In genomic region chr17:42023524-42024349, GRCh38 we compare ENCODE assay signal across 10 cellular contexts. TPM values are rescaled to one million over a fixed set of nuclear protein-coding genes. Genes with fewer than 3 reads are reported as not detected.
A peak's percentile ranks its signal among the peaks of the same experiment; 100 is the strongest.
DNase-seq lines count a peak whose midpoint lies in the region; ATAC-seq, FAIRE-seq and TF ChIP-seq lines count a peak whose summit lies in the region.
"Had no signal": no experiment of that assay in that cellular context is flagged by ENCODE, and none has a peak within 500 bp of the region (broad histone marks: within the 10 kb centered on the region; RNA-seq: fewer than 3 reads in every experiment).

No MANE protein-coding gene starts in this region.

- H3K4me1 ChIP-seq in hepatocyte (ENCODE audit: insufficient read depth), result peaks cover 7% of the 10 kb centered on the region

- H3K79me2 ChIP-seq in hepatocyte, result peaks cover 28% of the 10 kb centered on the region

- no peaks in the 10 kb centered on the region for H3K9me2 ChIP-seq in hepatocyte (replicated peaks; ENCODE audit: insufficient read depth)

- no peak overlapping the region for H3K4me3 ChIP-seq in hepatocyte

- no peak overlapping the region for H3K4me2 ChIP-seq in hepatocyte

- H3K27me3 Mint-ChIP-seq in activated B cell treated with CpG ODN at 0.5 μM for 24 hours, result no peaks in the 10 kb centered on the region
- H3K27me3 Mint-ChIP-seq in stimulated activated naive B cell treated with anti-CD40 and anti-IgM and Interleukin-4, amounts not matched to agents 10 μg/mL and 1 μg/mL and 100 μg/mL, for 72 hours, result peaks cover 0 to 12% of the 10 kb centered on the region in 2 donors

- DNase-seq in M059J (ENCODE audit: low read depth) (peak; percentile 27), activated B cell treated with CpG ODN at 0.5 μM for 24 hours (no peak), hepatocyte (ENCODE audit: low spot score) (no peak), DMS53 (lab: John Stamatoyannopoulos, UW) (no peak), NCI-H2171 treated with DMSO at 0.1 percent for 48 hours (lab: John Stamatoyannopoulos, UW) (no peak), HTR-8/SVneo (ENCODE audit: insufficient read length, low spot score) (no peak)
- no peak for DNase-seq in stimulated activated naive B cell treated with anti-CD40 and anti-IgM and Interleukin-4, amounts not matched to agents 10 μg/mL and 1 μg/mL and 100 μg/mL, for 72 hours
- DNase-seq in activated CD4-positive, CD25-positive, alpha-beta regulatory T cell treated with anti-CD3 and anti-CD28 coated beads, Interleukin-2, amount 50 U/mL, for 72 hours, result no peak
- DNase-seq: effector memory CD4-positive, alpha-beta T cell; stimulated activated CD4-positive, alpha-beta T cell treated with anti-CD3 and anti-CD28 coated beads, Interleukin-4, amount 100 ng/mL, for 24 hours had no signal

- H3K4me1 Mint-ChIP-seq in activated B cell treated with CpG ODN at 0.5 μM for 24 hours, result peaks cover 43% of the 10 kb centered on the region
- peaks cover 35 to 61% of the 10 kb centered on the region in 2 donors for H3K4me1 Mint-ChIP-seq in stimulated activated naive B cell treated with anti-CD40 and anti-IgM and Interleukin-4, amounts not matched to agents 10 μg/mL and 1 μg/mL and 100 μg/mL, for 72 hours

- H3K27ac ChIP-seq in hepatocyte, result peak overlapping the region; percentile 74

- H4K20me1 ChIP-seq in hepatocyte (ENCODE audit: insufficient read depth, poor library complexity, severe bottlenecking), result no peaks in the 10 kb centered on the region

- no peaks in the 10 kb centered on the region for H3K36me3 ChIP-seq in hepatocyte (replicated peaks; ENCODE audit: insufficient read depth, low read depth)

- peak overlapping the region; percentile 89 for H3K27ac Mint-ChIP-seq in activated B cell treated with CpG ODN at 0.5 μM for 24 hours
- peak overlapping the region; percentile 90 for H3K27ac Mint-ChIP-seq in stimulated activated naive B cell treated with anti-CD40 and anti-IgM and Interleukin-4, amounts not matched to agents 10 μg/mL and 1 μg/mL and 100 μg/mL, for 72 hours

- H3K4me3 Mint-ChIP-seq in activated B cell treated with CpG ODN at 0.5 μM for 24 hours, result no peak overlapping the region
- no peak overlapping the region for H3K4me3 Mint-ChIP-seq in stimulated activated naive B cell treated with anti-CD40 and anti-IgM and Interleukin-4, amounts not matched to agents 10 μg/mL and 1 μg/mL and 100 μg/mL, for 72 hours

- FAIRE-seq in HTR-8/SVneo (lab: Jason Lieb, UNC), result no peak

- POLR2A ChIA-PET in activated B cell treated with CpG ODN at 0.5 μM for 24 hours (lab: Charles Lee), result interaction anchor here (0.7 to 2.9 kb wide), 4 partner anchors 57 to 98 kb away, joined by 3 to 11 read pairs (median 5); partner anchors contain the start of genes CNP, DHX58 and KAT2A

- TF ChIP-seq CTCF in activated B cell treated with CpG ODN at 0.5 μM for 24 hours (IDR thresholded peaks at IDR 0.05), result no peak
- no peak for TF ChIP-seq CTCF in hepatocyte (IDR thresholded peaks at IDR 0.05; ENCODE audit: poor library complexity)

- H3K9me3 ChIP-seq in hepatocyte (ENCODE audit: low read depth), result no peaks in the 10 kb centered on the region

- 93% methylated on average over 15 of the region's 15 CpGs for WGBS in hepatocyte (ENCODE audit: low lambda C conversion rate, missing lambda C conversion rate)

- CTCF ChIA-PET in activated B cell treated with CpG ODN at 0.5 μM for 24 hours (lab: Charles Lee), result interaction anchor here (0.7 kb wide), 2 partner anchors 28 to 94 kb away, joined by 3 to 4 read pairs; no protein-coding TSS in a partner anchor

- H3K36me3 Mint-ChIP-seq in activated B cell treated with CpG ODN at 0.5 μM for 24 hours (ENCODE audit: low read depth), result peaks cover 38% of the 10 kb centered on the region
- H3K36me3 Mint-ChIP-seq in stimulated activated naive B cell treated with anti-CD40 and anti-IgM and Interleukin-4, amounts not matched to agents 10 μg/mL and 1 μg/mL and 100 μg/mL, for 72 hours, result peaks cover 37 to 52% of the 10 kb centered on the region in 2 donors

- H3K9me3 Mint-ChIP-seq in activated B cell treated with CpG ODN at 0.5 μM for 24 hours, result no peaks in the 10 kb centered on the region
- peaks cover 1 to 3% of the 10 kb centered on the region in 2 donors for H3K9me3 Mint-ChIP-seq in stimulated activated naive B cell treated with anti-CD40 and anti-IgM and Interleukin-4, amounts not matched to agents 10 μg/mL and 1 μg/mL and 100 μg/mL, for 72 hours

- H3K27me3 ChIP-seq in hepatocyte, result no peaks in the 10 kb centered on the region

- ATAC-seq in activated B cell treated with CpG ODN at 0.5 μM for 24 hours (ENCODE audit: low read depth), result no peak
- ATAC-seq in stimulated activated naive B cell treated with anti-CD40 and anti-IgM and Interleukin-4, amounts not matched to agents 10 μg/mL and 1 μg/mL and 100 μg/mL, for 72 hours (replicated peaks), result no peak

- intact Hi-C loops in activated B cell treated with CpG ODN at 0.5 μM for 24 hours (cut with micrococcal nuclease), result loop anchor here (1.0 to 2.0 kb wide), 3 partner anchors 27 to 159 kb away; partner anchors contain the start of genes C17orf113 and CNP

- H2AFZ ChIP-seq in hepatocyte, result no peak overlapping the region

RNA-seq across cellular contexts. Expression of gene NKIRAS2, which starts 3.8 kb away (rescaled TPM):
- 46.5 and 48.8 TPM in 2 replicates for total RNA-seq in M059J (2014; rRNA removed; shearing (Covaris generic))
- 23.9 and 25.8 TPM in 2 replicates for total RNA-seq in activated B cell treated with CpG ODN at 0.5 μM for 24 hours
- 37.5 and 40.8 TPM in 2 replicates for total RNA-seq in hepatocyte
- polyA plus RNA-seq in hepatocyte, result 55.0 and 57.2 TPM in 2 replicates

RNA-seq across cellular contexts. Expression of gene DNAJC7, which starts 6.5 kb away (rescaled TPM):
- 66.6 TPM in 2 replicates for total RNA-seq in M059J (2014; rRNA removed; shearing (Covaris generic))
- total RNA-seq in activated B cell treated with CpG ODN at 0.5 μM for 24 hours (130 and 152 TPM in 2 replicates), hepatocyte (73.6 and 86.3 TPM in 2 replicates)
- polyA plus RNA-seq in hepatocyte, result 50.1 and 61.7 TPM in 2 replicates

RNA-seq across cellular contexts. Expression of gene C17orf113, which starts 26.7 kb away (rescaled TPM):
- total RNA-seq in M059J (2014; rRNA removed; shearing (Covaris generic)), result 0.17 and 0.44 TPM in 2 replicates
- total RNA-seq in activated B cell treated with CpG ODN at 0.5 μM for 24 hours (3.1 and 4.5 TPM in 2 replicates), hepatocyte (1.1 and 1.9 TPM in 2 replicates)
- polyA plus RNA-seq in hepatocyte, result 0.46 and 1.2 TPM in 2 replicates

RNA-seq across cellular contexts. Expression of gene CNP, which starts 57.1 kb away (rescaled TPM):
- total RNA-seq in M059J (2014; rRNA removed; shearing (Covaris generic)), result 65.8 and 108 TPM in 2 replicates
- total RNA-seq in activated B cell treated with CpG ODN at 0.5 μM for 24 hours (47.2 and 48.0 TPM in 2 replicates), hepatocyte (59.8 and 61.4 TPM in 2 replicates)
- polyA plus RNA-seq in hepatocyte, result 77.7 and 97.0 TPM in 2 replicates
